ENCODE assay signal across 21 cellular contexts in genomic region chr12:42962384-42962783, GRCh38.
"Had no signal": no experiment of that assay in that cellular context is flagged by ENCODE, and none has a peak within 500 bp of the region (broad histone marks: within the 10 kb centered on the region; RNA-seq: fewer than 3 reads in every experiment).

No MANE protein-coding gene starts in this region.

- FAIRE-seq: bronchial epithelial cell, urothelium cell line had no signal

- ATAC-seq: gastroesophageal sphincter; heart left ventricle; left ventricle myocardium superior; naive thymus-derived CD8-positive, alpha-beta T cell; psoas muscle; right cardiac atrium; stimulated activated naive CD8-positive, alpha-beta T cell treated with anti-CD3 and anti-CD28 coated beads, Interleukin-15, Interleukin-2, amounts not matched to agents 100 U/mL and 50 U/mL, for 24 hours had no signal

- H3K27me3 ChIP-seq: ascending aorta, gastroesophageal sphincter, heart left ventricle, tibial nerve had no signal

- DNase-seq: activated CD4-positive, alpha-beta T cell treated with anti-CD3 and anti-CD28 coated beads for 1 hour; activated gamma-delta T cell; effector memory CD4-positive, alpha-beta T cell; heart left ventricle; kidney glomerular epithelial cell; left ventricle myocardium superior; naive thymus-derived CD8-positive, alpha-beta T cell; psoas muscle; right cardiac atrium; stimulated activated naive CD8-positive, alpha-beta T cell treated with anti-CD3 and anti-CD28 coated beads, Interleukin-15, Interleukin-2, amounts not matched to agents 100 U/mL and 50 U/mL, for 24 hours; substantia nigra; T-helper 2 cell had no signal

- H3K36me3 Mint-ChIP-seq: activated naive CD4-positive, alpha-beta T cell treated with anti-CD3 and anti-CD28 coated beads, Interleukin-2, amount 50 U/mL, for 24 hours; memory B cell; naive thymus-derived CD8-positive, alpha-beta T cell had no signal

- H3K4me1 ChIP-seq: ascending aorta, gastroesophageal sphincter, psoas muscle had no signal

- H3K9me3 ChIP-seq: ascending aorta, gastroesophageal sphincter, psoas muscle had no signal

- H3K27ac Mint-ChIP-seq: activated naive CD4-positive, alpha-beta T cell treated with anti-CD3 and anti-CD28 coated beads, Interleukin-2, amount 50 U/mL, for 24 hours; memory B cell; naive thymus-derived CD8-positive, alpha-beta T cell had no signal

- H3K4me1 Mint-ChIP-seq: activated naive CD4-positive, alpha-beta T cell treated with anti-CD3 and anti-CD28 coated beads, Interleukin-2, amount 50 U/mL, for 24 hours; memory B cell; naive thymus-derived CD8-positive, alpha-beta T cell had no signal

- H3K27ac ChIP-seq: ascending aorta, gastroesophageal sphincter, heart left ventricle, psoas muscle, skin epidermis, tibial nerve, VCaP had no signal

- H3K27me3 Mint-ChIP-seq: activated naive CD4-positive, alpha-beta T cell treated with anti-CD3 and anti-CD28 coated beads, Interleukin-2, amount 50 U/mL, for 24 hours; naive thymus-derived CD8-positive, alpha-beta T cell had no signal

- H3K36me3 ChIP-seq: ascending aorta, gastroesophageal sphincter, heart left ventricle, tibial nerve had no signal

- H3K4me3 Mint-ChIP-seq: activated naive CD4-positive, alpha-beta T cell treated with anti-CD3 and anti-CD28 coated beads, Interleukin-2, amount 50 U/mL, for 24 hours; memory B cell; naive thymus-derived CD8-positive, alpha-beta T cell had no signal

- H3K4me3 ChIP-seq: ascending aorta, gastroesophageal sphincter, heart left ventricle, psoas muscle, skin epidermis, tibial nerve had no signal

- H3K9me3 Mint-ChIP-seq: memory B cell had no signal
